In genomic region chr1:212597495-212597894, GRCh38 we compare ENCODE assay signal across 16 cellular contexts. TPM values are rescaled to one million over a fixed set of nuclear protein-coding genes. Genes with fewer than 3 reads are reported as not detected.
DNase-seq lines count a peak whose midpoint lies in the region; ATAC-seq, FAIRE-seq and TF ChIP-seq lines count a peak whose summit lies in the region.
"Had no signal": no experiment of that assay in that cellular context is flagged by ENCODE, and none has a peak within 500 bp of the region (broad histone marks: within the 10 kb centered on the region; RNA-seq: fewer than 3 reads in every experiment).

No MANE protein-coding gene starts in this region.

- H3K14ac ChIP-seq in H1 (ENCODE audit: insufficient read length) = no peak overlapping the region

- intact Hi-C loops in Right ventricle myocardium inferior (cut with DNase I) = no loop called here

- H3K27ac Mint-ChIP-seq in activated T-cell treated with anti-CD3 and anti-CD28 coated beads, Interleukin-2, amount 50 U/mL, for 24 hours = peak overlapping the region; percentile 94

- TF ChIP-seq CTCF in H1 (IDR thresholded peaks at IDR 0.05; ENCODE audit: control extremely low read depth in 1 of 3, insufficient read depth in 1 of 3, low read depth in 1 of 3, low read length in 3 of 3) = no peak

- no peak overlapping the region for H2BK12ac ChIP-seq in H1 (ENCODE audit: low read depth, low read length)

- H3K27me3 ChIP-seq in H1 (replicated peaks in 1 of 4; ENCODE audit: control insufficient read depth in 3 of 4, extremely low read depth in 1 of 4, insufficient read depth in 3 of 4, low read length in 3 of 4) = no peaks in the 10 kb centered on the region; a peak in 2 of 7 replicates
- H3K27me3 ChIP-seq: right atrium auricular region, uterus had no signal

- no peak for DNase-seq in activated T-cell treated with anti-CD3 and anti-CD28 coated beads, Interleukin-2, amount 50 U/mL, for 24 hours
- DNase-seq in activated T-cell treated with anti-CD3 and anti-CD28 coated beads, Interleukin-2, amount 50 U/mL, for 48 hours = no peak
- DNase-seq in LoVo (ENCODE audit: low spot score) (peak; percentile 36), H1 (ENCODE audit: low read depth in 1 of 2, low spot score in 2 of 2) (no peak), renal cortical epithelial cell (ENCODE audit: low read depth) (peak; percentile 88), occipital lobe (lab: John Stamatoyannopoulos, UW) (no peak), Right ventricle myocardium inferior (ENCODE audit: missing footprints) (no peak), NCI-H345 treated with DMSO at 0.1 percent for 48 hours (lab: John Stamatoyannopoulos, UW; ENCODE audit: unreplicated experiment) (no peak)
- DNase-seq: CD8-positive, alpha-beta memory T cell; effector CD8-positive, alpha-beta T cell; left cardiac atrium; nucleus accumbens; uterus had no signal

- CTCF ChIA-PET in H1 (lab: Charles Lee; ENCODE audit: partially characterized antibody) = interaction anchor here (0.6 to 2.0 kb wide), 18 partner anchors 8 to 338 kb away, joined by 3 to 15 read pairs (median 4); partner anchors contain the start of gene ATF3

- no peak overlapping the region for H3K4me3 Mint-ChIP-seq in activated T-cell treated with anti-CD3 and anti-CD28 coated beads, Interleukin-2, amount 50 U/mL, for 24 hours
- H3K4me3 Mint-ChIP-seq: central memory CD8-positive, alpha-beta T cell had no signal

- no peaks in the 10 kb centered on the region for H3K79me1 ChIP-seq in H1 (ENCODE audit: low read depth, low read length)

- peak overlapping the region; percentile 41 for H4K91ac ChIP-seq in H1 (replicated peaks; ENCODE audit: insufficient read length, low read length)

- no peaks in the 10 kb centered on the region for H4K20me1 ChIP-seq in H1 (replicated peaks in 1 of 2; ENCODE audit: control insufficient read depth in 1 of 2, insufficient read depth in 2 of 2, low read length in 2 of 2)

- H3K4ac ChIP-seq in H1 (replicated peaks; ENCODE audit: insufficient read length, low read depth, low read length) = peak overlapping the region; percentile 61

- no peaks in the 10 kb centered on the region for H3K36me3 Mint-ChIP-seq in activated T-cell treated with anti-CD3 and anti-CD28 coated beads, Interleukin-2, amount 50 U/mL, for 24 hours (ENCODE audit: low read depth)
- H3K36me3 Mint-ChIP-seq: CD8-positive, alpha-beta memory T cell had no signal

- no peaks in the 10 kb centered on the region for H3K9me3 Mint-ChIP-seq in activated T-cell treated with anti-CD3 and anti-CD28 coated beads, Interleukin-2, amount 50 U/mL, for 24 hours
- H3K9me3 Mint-ChIP-seq: CD8-positive, alpha-beta memory T cell; central memory CD8-positive, alpha-beta T cell had no signal

- no peak overlapping the region for H3K56ac ChIP-seq in H1 (replicated peaks; ENCODE audit: insufficient read length, low read depth, low read length)

- H2AFZ ChIP-seq in H1 (ENCODE audit: low read length) = no peak overlapping the region

- no peak overlapping the region for H2AK5ac ChIP-seq in H1 (ENCODE audit: low read depth, low read length)

- H4K8ac ChIP-seq in H1 (ENCODE audit: extremely low read depth, insufficient read depth, low read length) = no peak overlapping the region

- no peak overlapping the region for H4K5ac ChIP-seq in H1 (ENCODE audit: insufficient read length, low read depth, low read length)

- no peak overlapping the region for H2BK120ac ChIP-seq in H1 (replicated peaks; ENCODE audit: low read depth, low read length)

- no peak overlapping the region for H3K23ac ChIP-seq in H1 (ENCODE audit: insufficient read length)

- H2BK20ac ChIP-seq in H1 (ENCODE audit: low read length) = peak overlapping the region; percentile 88

- 98% methylated on average over 4 of the region's 4 CpGs; no CpG with 5 or more reads in 1 of the 2 experiments for WGBS in H1 (ENCODE audit: extremely low coverage in 1 of 2, insufficient coverage in 1 of 2, insufficient read length in 1 of 2, insufficient replicate concordance in 2 of 2, low coverage in 1 of 2, low lambda C conversion rate in 2 of 2, missing lambda C conversion rate in 1 of 2), 2 experiments

- no peak overlapping the region for H3K4me3 ChIP-seq in H1 (ENCODE audit: extremely low read depth in 1 of 4, insufficient read depth in 2 of 4, low read depth in 3 of 4, low read length in 4 of 4)
- H3K4me3 ChIP-seq: right atrium auricular region, uterus had no signal

- no peak for TF ChIP-seq RAD21 in H1 (IDR thresholded peaks at IDR 0.05 in 1 of 2, conservative IDR thresholded peaks at IDR 0.05 in 1 of 2; ENCODE audit: low read depth in 2 of 2, low read length in 2 of 2)

- H3K4me2 ChIP-seq in H1 (ENCODE audit: insufficient read depth in 1 of 2, low read depth in 2 of 2, low read length in 2 of 2) = no peak overlapping the region

- no peak for TF ChIP-seq POLR2A in H1 (IDR thresholded peaks at IDR 0.05; ENCODE audit: control extremely low read depth in 1 of 2, low read depth in 2 of 2, low read length in 2 of 2)

- no peak overlapping the region for H2BK5ac ChIP-seq in H1 (ENCODE audit: low read depth, low read length)

- H3K27ac ChIP-seq in H1 (ENCODE audit: low read depth, low read length) = no peak overlapping the region

- peaks cover 10% of the 10 kb centered on the region for H3K27me3 Mint-ChIP-seq in activated T-cell treated with anti-CD3 and anti-CD28 coated beads, Interleukin-2, amount 50 U/mL, for 24 hours

- POLR2A ChIA-PET in H1 (lab: Charles Lee; ENCODE audit: partially characterized antibody) = interaction anchor here (0.9 to 7.7 kb wide), 4 partner anchors 9 to 35 kb away, joined by 5 to 88 read pairs (median 6); partner anchors contain the start of gene ATF3

- no peak overlapping the region for H2BK15ac ChIP-seq in H1 (ENCODE audit: low read length)

- H3K4me1 ChIP-seq in H1 (replicated peaks in 1 of 4; ENCODE audit: control insufficient read depth in 3 of 4, insufficient read depth in 4 of 4, low read length in 3 of 4) = peaks cover 0 to 13% (median 3%) of the 10 kb centered on the region in 4 experiments; a peak in 6 of 7 replicates
- H3K4me1 ChIP-seq: right atrium auricular region, uterus had no signal

- TF ChIP-seq EP300 in H1 (IDR thresholded peaks at IDR 0.05; ENCODE audit: borderline replicate concordance in 1 of 2, low read depth in 2 of 2, low read length in 2 of 2) = no peak

- H3K4me1 Mint-ChIP-seq in activated T-cell treated with anti-CD3 and anti-CD28 coated beads, Interleukin-2, amount 50 U/mL, for 24 hours (ENCODE audit: low read depth) = peaks cover 60% of the 10 kb centered on the region

- ATAC-seq in Right ventricle myocardium inferior = no peak
- ATAC-seq: left cardiac atrium had no signal

- H3K23me2 ChIP-seq in H1 (ENCODE audit: low read depth, low read length) = no peaks in the 10 kb centered on the region

- no peak overlapping the region for H3K9ac ChIP-seq in H1 (replicated peaks in 1 of 4; ENCODE audit: extremely low read depth in 1 of 4, low read depth in 3 of 4, low read length in 3 of 4)

- no peaks in the 10 kb centered on the region for H3K9me3 ChIP-seq in H1 (ENCODE audit: insufficient read depth in 2 of 2, low read depth in 1 of 2, low read length in 1 of 2)
- H3K9me3 ChIP-seq: right atrium auricular region, uterus had no signal

- no peak for FAIRE-seq in H1 (lab: Jason Lieb, UNC)
- FAIRE-seq: H54 had no signal

- no peaks in the 10 kb centered on the region for H3K36me3 ChIP-seq in H1 (ENCODE audit: control insufficient read depth in 2 of 4, insufficient read depth in 4 of 4, low read length in 3 of 4)
- H3K36me3 ChIP-seq: right atrium auricular region, uterus had no signal

- no peak overlapping the region for H3K18ac ChIP-seq in H1 (ENCODE audit: extremely low read depth, low read length)

- no peaks in the 10 kb centered on the region for H3K79me2 ChIP-seq in H1 (ENCODE audit: control insufficient read depth in 1 of 2, insufficient read depth in 2 of 2, low read length in 2 of 2)

TF ChIP-seq in H1, 55 proteins besides CTCF, POLR2A, EP300 and RAD21:
- no peak for TF ChIP-seq SIN3A (conservative IDR thresholded peaks at IDR 0.05 in 1 of 2, IDR thresholded peaks at IDR 0.05 in 1 of 2; ENCODE audit: low read depth in 1 of 2, low read length in 2 of 2)
- no peak for TF ChIP-seq NANOG (IDR thresholded peaks at IDR 0.05; ENCODE audit: insufficient read depth, low read depth, low read length, poor library complexity, severe bottlenecking)
- TF ChIP-seq EZH2 (IDR thresholded peaks at IDR 0.05; ENCODE audit: low read depth, low read length, severe bottlenecking) = no peak
- TF ChIP-seq RFX5 (IDR thresholded peaks at IDR 0.05; ENCODE audit: borderline replicate concordance, low read depth, low read length) = no peak
- TF ChIP-seq SIRT6 (IDR thresholded peaks at IDR 0.05; ENCODE audit: low read length) = no peak
- no peak for TF ChIP-seq TCF12 (IDR thresholded peaks at IDR 0.05; ENCODE audit: low read depth, low read length)
- no peak for TF ChIP-seq BCL11A (IDR thresholded peaks at IDR 0.05; ENCODE audit: low read depth in 2 of 2, low read length in 2 of 2)
- TF ChIP-seq MAFK (IDR thresholded peaks at IDR 0.05; ENCODE audit: low read depth, low read length) = no peak
- TF ChIP-seq CBX8 (IDR thresholded peaks at IDR 0.05; ENCODE audit: borderline replicate concordance, low read depth, low read length) = no peak
- no peak for TF ChIP-seq RNF2 (IDR thresholded peaks at IDR 0.05; ENCODE audit: borderline replicate concordance, low read depth, low read length, missing control alignments, poor library complexity, severe bottlenecking)
- no peak for TF ChIP-seq MAX (IDR thresholded peaks at IDR 0.05)
- no peak for TF ChIP-seq ZNF274 (IDR thresholded peaks at IDR 0.05; ENCODE audit: borderline replicate concordance, extremely low read depth, low read length)
- no peak for TF ChIP-seq TBP (IDR thresholded peaks at IDR 0.05; ENCODE audit: low read depth, low read length)
- no peak for TF ChIP-seq CHD2 (IDR thresholded peaks at IDR 0.05; ENCODE audit: low read length)

RNA-seq across cellular contexts. Expression of gene ATF3, which starts 11.1 kb away (rescaled TPM):
- total RNA-seq in H1 (2021; fragmentation: NEBNext Ultra II Directional; extraction: Animal tissue kit (Norgen Biotek cat#: 25700)) = 21.5 and 27.7 TPM in 2 replicates
- 12.2 and 13.5 TPM in 2 replicates for polyA plus RNA-seq in H1 (2011; rRNA removed)
- 17.1 TPM for polyA plus RNA-seq in H1 (2011; cell fraction: cytosol; rRNA removed)
- 18.7 TPM for polyA plus RNA-seq in H1 (2011; cell fraction: nucleus; rRNA removed)
- 18.2 to 33.8 TPM (median 21.4 TPM) in 4 replicates for polyA plus RNA-seq in H1 (2012, experiment 1 of 2)
- polyA plus RNA-seq in H1 (2012, experiment 2 of 2) = 16.1 TPM
- polyA plus RNA-seq in H1 (2013, experiment 1 of 2) = 9.1 TPM
- polyA plus RNA-seq in H1 (2013, experiment 2 of 2) = 9.4 TPM
- polyA minus RNA-seq in H1 (2011; rRNA and poly(A)+ RNA removed) = 13.6 and 21.4 TPM in 2 replicates
- polyA minus RNA-seq in H1 (2011; cell fraction: cytosol; rRNA and poly(A)+ RNA removed) = 15.9 TPM
- 37.1 TPM for polyA minus RNA-seq in H1 (2011; cell fraction: nucleus; rRNA and poly(A)+ RNA removed)
- 21.6 and 34.6 TPM in 2 replicates for total RNA-seq in renal cortical epithelial cell
- total RNA-seq in occipital lobe = 3.1 TPM
- 13.7 TPM for total RNA-seq in Right ventricle myocardium inferior
- polyA plus RNA-seq: CD8-positive, alpha-beta memory T cell had no signal

Comparison
In these comparisons a context has a peak if more than half of its experiments do, and no peak if none do; other contexts are left out.
1. DNase-seq: peak in LoVo (single experiment) and renal cortical epithelial cell (single experiment); none in activated T-cell treated with anti-CD3 and anti-CD28 coated beads, Interleukin-2, amount 50 U/mL, for 24 hours (single experiment), activated T-cell treated with anti-CD3 and anti-CD28 coated beads, Interleukin-2, amount 50 U/mL, for 48 hours (0 of 2), H1 (0 of 2), occipital lobe (single experiment), Right ventricle myocardium inferior (single experiment) and NCI-H345 treated with DMSO at 0.1 percent for 48 hours (single experiment).